Comparison of ENCODE assay signal across 8 cellular contexts in the genomic region with DNA sequence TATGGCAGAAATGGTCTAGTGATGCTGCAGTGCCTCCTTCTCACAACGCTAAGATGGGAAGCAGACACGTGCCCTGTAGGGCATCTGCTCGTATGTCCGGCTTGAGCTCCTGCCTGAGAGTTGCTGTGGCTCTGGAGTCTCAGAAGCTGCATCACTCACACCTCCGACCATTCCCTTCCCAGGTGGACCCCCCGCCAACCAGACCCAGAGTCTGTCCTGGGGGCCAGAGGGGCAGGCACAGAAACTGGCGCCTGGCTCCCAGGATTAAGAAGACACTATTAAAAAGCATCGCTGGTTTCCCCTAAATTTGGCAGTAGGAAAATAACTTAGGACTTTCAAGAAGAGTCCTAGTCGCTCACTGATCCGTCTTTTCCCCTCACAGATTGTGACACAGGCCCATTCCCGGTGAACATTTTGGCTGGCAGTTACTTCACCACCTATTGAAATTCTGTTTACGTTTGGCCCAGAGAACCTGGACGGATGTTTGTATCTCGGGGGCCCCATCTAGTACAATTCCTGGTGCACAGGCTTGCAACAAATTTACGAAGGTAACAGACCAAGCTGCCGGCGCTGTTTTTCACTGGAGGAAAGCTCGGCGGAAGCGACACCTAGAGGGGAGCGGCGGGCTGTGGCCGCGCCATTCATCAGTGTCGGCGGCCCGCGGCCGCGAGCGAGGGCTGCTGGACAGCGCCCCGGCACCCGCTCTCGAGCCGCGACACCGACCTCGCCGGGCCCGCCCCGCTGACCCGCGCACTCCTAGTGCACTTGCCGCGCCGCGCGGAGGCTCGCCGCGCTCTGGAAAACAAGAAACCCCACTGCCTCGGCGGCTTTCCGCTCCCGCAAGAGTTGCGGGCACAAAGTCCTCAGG. TPM values are rescaled to one million over a fixed set of nuclear protein-coding genes. Genes with fewer than 3 reads are reported as not detected.
DNase-seq lines count a peak whose midpoint lies in the region; ATAC-seq, FAIRE-seq and TF ChIP-seq lines count a peak whose summit lies in the region.

No MANE protein-coding gene starts in this region.

- CTCF ChIA-PET in H1 (lab: Charles Lee; ENCODE audit: partially characterized antibody): interaction anchor here (0.6 to 7.7 kb wide), 18 partner anchors 9 to 336 kb away, joined by 3 to 55 read pairs (median 4); no protein-coding TSS in a partner anchor

- H2BK15ac ChIP-seq in H1 (ENCODE audit: low read length): no peak overlapping the region

- POLR2A ChIA-PET in H1 (lab: Charles Lee; ENCODE audit: partially characterized antibody): interaction anchor here (0.7 to 1.2 kb wide), 3 partner anchors 9 to 261 kb away, joined by 3 to 4 read pairs (median 3); no protein-coding TSS in a partner anchor

- H3K18ac ChIP-seq in H1 (ENCODE audit: extremely low read depth, low read length): no peak overlapping the region

- ATAC-seq in GM21381 (IDR thresholded peaks at IDR 0.05; ENCODE audit: unreplicated experiment) (no peak), GM19463 (IDR thresholded peaks at IDR 0.05; ENCODE audit: unreplicated experiment) (no peak)

- DNase-seq in DMS53 treated with DMSO at 0.1 percent for 48 hours (lab: John Stamatoyannopoulos, UW; ENCODE audit: unreplicated experiment): peak; percentile 56
- DNase-seq in WERI-Rb-1: peak; percentile 77
- peak in 1 of 2 experiments; percentile 50 for DNase-seq in H1 (ENCODE audit: low read depth in 1 of 2, low spot score in 2 of 2)
- DNase-seq in medulla oblongata (ENCODE audit: extremely low spot score): peak; percentile 46
- DNase-seq in stromal cell of bone marrow (ENCODE audit: low read depth): peak; percentile 9

- no peak overlapping the region for H2BK12ac ChIP-seq in H1 (ENCODE audit: low read depth, low read length)

- peaks cover 79% of the 10 kb centered on the region for H3K27me3 ChIP-seq in HUES6 (ENCODE audit: control insufficient read depth, insufficient read depth, low read length)
- no peaks in the 10 kb centered on the region for H3K27me3 ChIP-seq in WERI-Rb-1 (ENCODE audit: insufficient read depth, low read depth, severe bottlenecking)
- H3K27me3 ChIP-seq in H1 (replicated peaks in 1 of 4; ENCODE audit: control insufficient read depth in 3 of 4, extremely low read depth in 1 of 4, insufficient read depth in 3 of 4, low read length in 3 of 4): peaks cover 19 to 60% (median 44%) of the 10 kb centered on the region in 4 experiments

- no peaks in the 10 kb centered on the region for H3K9me3 ChIP-seq in HUES6 (ENCODE audit: control insufficient read depth, insufficient read depth, low read depth, low read length)
- no peaks in the 10 kb centered on the region for H3K9me3 ChIP-seq in WERI-Rb-1 (ENCODE audit: severe bottlenecking)
- H3K9me3 ChIP-seq in H1 (ENCODE audit: insufficient read depth in 2 of 2, low read depth in 1 of 2, low read length in 1 of 2): no peaks in the 10 kb centered on the region

- H3K4ac ChIP-seq in H1 (replicated peaks; ENCODE audit: insufficient read length, low read depth, low read length): no peak overlapping the region

- no peak overlapping the region for H4K5ac ChIP-seq in H1 (ENCODE audit: insufficient read length, low read depth, low read length)

- H3K4me2 ChIP-seq in H1 (ENCODE audit: insufficient read depth in 1 of 2, low read depth in 2 of 2, low read length in 2 of 2): peak overlapping the region; percentile 74 to 97

- H3K14ac ChIP-seq in H1 (ENCODE audit: insufficient read length): no peak overlapping the region

- H3K23me2 ChIP-seq in H1 (ENCODE audit: low read depth, low read length): peaks cover 12% of the 10 kb centered on the region; the same call in 1 of the 2 replicates

- 7% methylated on average over 57 of the region's 57 CpGs; no CpG with 5 or more reads in 1 of the 2 experiments for WGBS in H1 (ENCODE audit: extremely low coverage in 1 of 2, insufficient coverage in 1 of 2, insufficient read length in 1 of 2, insufficient replicate concordance in 2 of 2, low coverage in 1 of 2, low lambda C conversion rate in 2 of 2, missing lambda C conversion rate in 1 of 2), 2 experiments

- no peak for TF ChIP-seq POLR2A in H1 (IDR thresholded peaks at IDR 0.05; ENCODE audit: control extremely low read depth in 1 of 2, low read depth in 2 of 2, low read length in 2 of 2)

- no peak overlapping the region for H3K9ac ChIP-seq in HUES6 (ENCODE audit: low read length)
- H3K9ac ChIP-seq in H1 (replicated peaks in 1 of 4; ENCODE audit: extremely low read depth in 1 of 4, low read depth in 3 of 4, low read length in 3 of 4): no peak overlapping the region; a peak in 1 of 7 replicates

- no peak for FAIRE-seq in H1 (lab: Jason Lieb, UNC)

- H4K20me1 ChIP-seq in H1 (replicated peaks in 1 of 2; ENCODE audit: control insufficient read depth in 1 of 2, insufficient read depth in 2 of 2, low read length in 2 of 2): peaks cover 0 to 1% of the 10 kb centered on the region in 2 experiments

- H3K4me1 ChIP-seq in HUES6 (ENCODE audit: control insufficient read depth, insufficient read depth, low read length): 0 out of 2 replicates have a peak, but pooled peaks cover 3% of the 10 kb centered on the region
- peaks cover 0 to 9% (median 3%) of the 10 kb centered on the region in 4 experiments; a peak in 5 of 7 replicates for H3K4me1 ChIP-seq in H1 (replicated peaks in 1 of 4; ENCODE audit: control insufficient read depth in 3 of 4, insufficient read depth in 4 of 4, low read length in 3 of 4)

- H4K91ac ChIP-seq in H1 (replicated peaks; ENCODE audit: insufficient read length, low read length): no peak overlapping the region

- H3K4me3 ChIP-seq in HUES6 (ENCODE audit: low read depth, low read length): peak overlapping the region; percentile 54
- H3K4me3 ChIP-seq in WERI-Rb-1 (ENCODE audit: low read depth, low read length): peak overlapping the region; percentile 50
- peak overlapping the region; percentile 23 to 62 (median 55); a peak in 7 of 8 replicates for H3K4me3 ChIP-seq in H1 (ENCODE audit: extremely low read depth in 1 of 4, insufficient read depth in 2 of 4, low read depth in 3 of 4, low read length in 4 of 4)

- H3K27ac ChIP-seq in HUES6 (ENCODE audit: low read depth, low read length) (no peak overlapping the region), WERI-Rb-1 (peak overlapping the region; percentile 58; the same call in 1 of the 2 replicates), H1 (ENCODE audit: low read depth, low read length) (no peak overlapping the region)

- H4K8ac ChIP-seq in H1 (ENCODE audit: extremely low read depth, insufficient read depth, low read length): peak overlapping the region; percentile 57; the same call in 1 of the 2 replicates

- H2BK120ac ChIP-seq in H1 (replicated peaks; ENCODE audit: low read depth, low read length): no peak overlapping the region

- no peak overlapping the region for H2AK5ac ChIP-seq in H1 (ENCODE audit: low read depth, low read length)

- H2BK5ac ChIP-seq in H1 (ENCODE audit: low read depth, low read length): no peak overlapping the region

- H3K36me3 ChIP-seq in HUES6 (ENCODE audit: control insufficient read depth, insufficient read depth, low read length) (no peaks in the 10 kb centered on the region), WERI-Rb-1 (no peaks in the 10 kb centered on the region), H1 (ENCODE audit: control insufficient read depth in 2 of 4, insufficient read depth in 4 of 4, low read length in 3 of 4) (no peaks in the 10 kb centered on the region; a peak in 1 of 8 replicates)

- peak; percentile 62 to 74 for TF ChIP-seq RAD21 in H1 (IDR thresholded peaks at IDR 0.05 in 1 of 2, conservative IDR thresholded peaks at IDR 0.05 in 1 of 2; ENCODE audit: low read depth in 2 of 2, low read length in 2 of 2)

- no peak overlapping the region for H2BK20ac ChIP-seq in H1 (ENCODE audit: low read length)

- peak; percentile 77 for TF ChIP-seq CTCF in WERI-Rb-1 (IDR thresholded peaks at IDR 0.05; ENCODE audit: low read depth, low read length)
- TF ChIP-seq CTCF in H1 (IDR thresholded peaks at IDR 0.05; ENCODE audit: control extremely low read depth in 1 of 3, insufficient read depth in 1 of 3, low read depth in 1 of 3, low read length in 3 of 3): peak; percentile 60 to 79 (median 61)

- TF ChIP-seq EP300 in H1 (IDR thresholded peaks at IDR 0.05; ENCODE audit: borderline replicate concordance in 1 of 2, low read depth in 2 of 2, low read length in 2 of 2): no peak

- no peak overlapping the region for H3K56ac ChIP-seq in H1 (replicated peaks; ENCODE audit: insufficient read length, low read depth, low read length)

- H2AFZ ChIP-seq in H1 (ENCODE audit: low read length): 0 out of 2 replicates have a peak overlapping the region, but pooled peaks have one; percentile 48

- no peak overlapping the region for H3K23ac ChIP-seq in H1 (ENCODE audit: insufficient read length)

- H3K79me1 ChIP-seq in H1 (ENCODE audit: low read depth, low read length): no peaks in the 10 kb centered on the region

- no peaks in the 10 kb centered on the region for H3K79me2 ChIP-seq in H1 (ENCODE audit: control insufficient read depth in 1 of 2, insufficient read depth in 2 of 2, low read length in 2 of 2)

TF ChIP-seq in H1, 55 proteins besides CTCF, POLR2A, EP300 and RAD21 (continues in another document):
- no peak for TF ChIP-seq GTF2F1 (IDR thresholded peaks at IDR 0.05; ENCODE audit: borderline replicate concordance, low read depth, low read length)
- TF ChIP-seq YY1 (IDR thresholded peaks at IDR 0.05; ENCODE audit: low read depth, low read length): peak; percentile 56; the same call in 1 of the 2 replicates
- no peak for TF ChIP-seq KDM1A (IDR thresholded peaks at IDR 0.05; ENCODE audit: borderline replicate concordance, low read length)
- 0 out of 4 replicates have a peak, but pooled peaks of 1 of the 2 experiments have one; percentile 51 for TF ChIP-seq HDAC2 (IDR thresholded peaks at IDR 0.05; ENCODE audit: borderline replicate concordance in 1 of 2, low read depth in 2 of 2, low read length in 2 of 2)
- peak; percentile 39; the same call in 1 of the 2 replicates for TF ChIP-seq BACH1 (IDR thresholded peaks at IDR 0.05; ENCODE audit: low read length)
- TF ChIP-seq POLR2AphosphoS5 (IDR thresholded peaks at IDR 0.05; ENCODE audit: low read depth, low read length): no peak
- no peak for TF ChIP-seq SP4 (IDR thresholded peaks at IDR 0.05; ENCODE audit: low read length)
- peak in 1 of 2 experiments; percentile 83; a peak in 1 of 4 replicates for TF ChIP-seq SIN3A (conservative IDR thresholded peaks at IDR 0.05 in 1 of 2, IDR thresholded peaks at IDR 0.05 in 1 of 2; ENCODE audit: low read depth in 1 of 2, low read length in 2 of 2)

RNA-seq across cellular contexts. Expression of gene FSTL4, which starts 1.6 kb away (rescaled TPM):
- 4.1 and 6.1 TPM in 2 replicates for total RNA-seq in H1 (2021; fragmentation: NEBNext Ultra II Directional; extraction: Animal tissue kit (Norgen Biotek cat#: 25700))
- polyA plus RNA-seq in H1 (2011; rRNA removed): 3.1 and 6.5 TPM in 2 replicates
- 3.8 TPM for polyA plus RNA-seq in H1 (2011; cell fraction: cytosol; rRNA removed)
- 11.6 TPM for polyA plus RNA-seq in H1 (2011; cell fraction: nucleus; rRNA removed)
- polyA plus RNA-seq in H1 (2012, experiment 1 of 2): 2.4 to 4.4 TPM (median 3.7 TPM) in 4 replicates
- 1.5 TPM for polyA plus RNA-seq in H1 (2012, experiment 2 of 2)
- 3.5 TPM for polyA plus RNA-seq in H1 (2013, experiment 1 of 2)
- polyA plus RNA-seq in H1 (2013, experiment 2 of 2): 3.2 TPM
- 10.8 and 11.0 TPM in 2 replicates for polyA minus RNA-seq in H1 (2011; rRNA and poly(A)+ RNA removed)
- 3.7 TPM for polyA minus RNA-seq in H1 (2011; cell fraction: cytosol; rRNA and poly(A)+ RNA removed)
- polyA minus RNA-seq in H1 (2011; cell fraction: nucleus; rRNA and poly(A)+ RNA removed): 18.8 TPM
